ENCODE assay signal across 8 cellular contexts in the genomic region with DNA sequence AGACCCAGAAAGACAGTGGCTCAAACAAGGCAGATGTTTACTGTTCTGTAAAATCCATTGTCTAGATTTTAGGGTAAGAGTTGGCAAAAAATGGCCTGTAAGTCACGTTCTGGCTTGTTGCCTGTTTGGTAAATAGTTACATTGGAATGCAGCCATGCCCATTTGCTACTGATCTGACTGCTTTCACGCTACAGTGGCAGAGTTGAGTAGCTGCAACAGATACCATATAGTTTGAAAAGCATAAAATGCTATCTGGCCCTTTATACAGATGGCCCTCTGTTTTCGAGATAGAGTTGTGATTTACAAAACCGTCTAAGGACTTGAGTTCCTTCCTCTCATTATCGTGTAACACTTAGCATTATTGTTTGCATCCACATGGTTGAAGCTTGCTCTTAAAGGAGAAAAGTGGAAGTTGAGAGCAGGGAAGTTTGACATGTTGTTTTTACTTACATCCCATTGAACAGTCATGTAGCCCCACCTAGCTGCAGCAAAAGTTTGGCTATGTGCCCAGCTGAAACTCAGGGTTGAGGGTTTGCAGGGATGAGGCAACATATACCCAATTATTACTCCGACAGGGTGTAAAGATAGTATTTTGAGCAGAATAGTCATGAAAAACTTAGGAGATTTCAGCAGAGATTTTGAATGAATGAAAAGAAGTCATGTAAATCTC. TPM values are rescaled to one million over a fixed set of nuclear protein-coding genes. Genes with fewer than 3 reads are reported as not detected.
DNase-seq lines count a peak whose midpoint lies in the region; ATAC-seq and TF ChIP-seq lines count a peak whose summit lies in the region.

No MANE protein-coding gene starts in this region.

- no peak overlapping the region for H3K4me3 ChIP-seq in BJ (ENCODE audit: low read depth, low read length)
- H3K4me3 ChIP-seq in colonic mucosa: no peak overlapping the region

- H3K9ac ChIP-seq in colonic mucosa (ENCODE audit: low read depth in 2 of 2, low read length in 2 of 2): no peak overlapping the region

- H3K27ac ChIP-seq in colonic mucosa: no peak overlapping the region

- ATAC-seq in HG03521 (IDR thresholded peaks at IDR 0.05; ENCODE audit: unreplicated experiment): no peak
- no peak for ATAC-seq in GM18861 (IDR thresholded peaks at IDR 0.05; ENCODE audit: unreplicated experiment)

- peak; percentile 36; the same call in 1 of the 2 replicates for TF ChIP-seq CTCF in BJ (IDR thresholded peaks at IDR 0.05; ENCODE audit: insufficient read depth, low read depth, low read length)
- TF ChIP-seq CTCF in colonic mucosa (IDR thresholded peaks at IDR 0.05): peak; percentile 37

- POLR2A ChIA-PET in BJ (lab: Charles Lee): no interaction called here
- POLR2A ChIA-PET in HEK293T (lab: Yijun Ruan, JAX): no interaction called here

- H3K36me3 ChIP-seq in BJ (ENCODE audit: control insufficient read depth, insufficient read depth, low read length): 0 out of 2 replicates have a peak, but pooled peaks cover 2% of the 10 kb centered on the region
- no peaks in the 10 kb centered on the region for H3K36me3 ChIP-seq in colonic mucosa

- intact Hi-C loops in colonic mucosa (cut with DNase I): loop anchor here (10.0 kb wide), 1 partner anchor 236 kb away; no protein-coding TSS in a partner anchor

- no peaks in the 10 kb centered on the region for H3K4me1 ChIP-seq in colonic mucosa

- no peak for DNase-seq in BJ (ENCODE audit: low read depth)
- DNase-seq in HEK293T (ENCODE audit: extremely low spot score): peak; percentile 23
- DNase-seq in NCI-H510A treated with DMSO at 0.1 percent for 48 hours (lab: John Stamatoyannopoulos, UW): peak; percentile 56
- peak; percentile 78 for DNase-seq in colonic mucosa
- DNase-seq in medulla oblongata (ENCODE audit: extremely low spot score): peak; percentile 78
- no peak for DNase-seq in central memory CD4-positive, alpha-beta T cell

- no peaks in the 10 kb centered on the region for H3K27me3 ChIP-seq in BJ (ENCODE audit: control insufficient read depth, insufficient read depth, low read length)
- no peaks in the 10 kb centered on the region for H3K27me3 ChIP-seq in colonic mucosa

- H3K9me3 ChIP-seq in colonic mucosa: no peaks in the 10 kb centered on the region

- CTCF ChIA-PET in BJ (lab: Yijun Ruan, JAX) (interaction anchor here (0.6 to 1.6 kb wide), 7 partner anchors 9 to 809 kb away, joined by 3 to 5 read pairs (median 3); a partner anchor contains a TSS), HEK293T (lab: Yijun Ruan, JAX) (interaction anchor here (0.6 kb wide), 2 partner anchors 780 to 1079 kb away, joined by 3 read pairs; no protein-coding TSS in a partner anchor)

TF ChIP-seq in HEK293T, 16 proteins besides CTCF, POLR2A, EP300 and RAD21:
- TF ChIP-seq NFRKB (IDR thresholded peaks at IDR 0.05) (no peak), FOXK2 (IDR thresholded peaks at IDR 0.05) (no peak), TARDBP (IDR thresholded peaks at IDR 0.05) (no peak), SP1 (IDR thresholded peaks at IDR 0.05) (no peak), HDGF (IDR thresholded peaks at IDR 0.05; ENCODE audit: borderline replicate concordance) (no peak), ELF4 (IDR thresholded peaks at IDR 0.05) (no peak), ARNT (IDR thresholded peaks at IDR 0.05) (no peak), SUZ12 (IDR thresholded peaks at IDR 0.05) (no peak), FOXM1 (IDR thresholded peaks at IDR 0.05; ENCODE audit: borderline replicate concordance) (no peak), BHLHE40 (IDR thresholded peaks at IDR 0.05; ENCODE audit: borderline replicate concordance) (no peak)
- TF ChIP-seq, protein P1, sequence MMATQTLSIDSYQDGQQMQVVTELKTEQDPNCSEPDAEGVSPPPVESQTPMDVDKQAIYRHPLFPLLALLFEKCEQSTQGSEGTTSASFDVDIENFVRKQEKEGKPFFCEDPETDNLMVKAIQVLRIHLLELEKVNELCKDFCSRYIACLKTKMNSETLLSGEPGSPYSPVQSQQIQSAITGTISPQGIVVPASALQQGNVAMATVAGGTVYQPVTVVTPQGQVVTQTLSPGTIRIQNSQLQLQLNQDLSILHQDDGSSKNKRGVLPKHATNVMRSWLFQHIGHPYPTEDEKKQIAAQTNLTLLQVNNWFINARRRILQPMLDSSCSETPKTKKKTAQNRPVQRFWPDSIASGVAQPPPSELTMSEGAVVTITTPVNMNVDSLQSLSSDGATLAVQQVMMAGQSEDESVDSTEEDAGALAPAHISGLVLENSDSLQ (IDR thresholded peaks at IDR 0.05): no peak

RNA-seq across cellular contexts. Expression of a gene that starts 11.3 kb away (rescaled TPM):
- polyA plus RNA-seq in BJ (2011; rRNA removed): 61.0 and 115 TPM in 2 replicates
- polyA minus RNA-seq in BJ (2011; rRNA and poly(A)+ RNA removed): 46.1 and 46.3 TPM in 2 replicates
- 10 to 100 TPM; 70.2 to 78.7 TPM for total RNA-seq in colonic mucosa

RNA-seq across cellular contexts. Expression of a gene that starts 51.9 kb away (rescaled TPM):
- 7.5 and 13.9 TPM in 2 replicates for polyA plus RNA-seq in BJ (2011; rRNA removed)
- 8.0 and 9.7 TPM in 2 replicates for polyA minus RNA-seq in BJ (2011; rRNA and poly(A)+ RNA removed)
- 10 to 100 TPM; 20.8 to 25.4 TPM for total RNA-seq in colonic mucosa

Comparison
In these comparisons a context has a peak if more than half of its experiments do, and no peak if none do; other contexts are left out.
1. DNase-seq: peak in HEK293T (single experiment), NCI-H510A treated with DMSO at 0.1 percent for 48 hours (single experiment), colonic mucosa (single experiment) and medulla oblongata (single experiment); none in BJ (single experiment) and central memory CD4-positive, alpha-beta T cell (single experiment).